ENCODE assay signal across 11 cellular contexts in genomic region chr1:58618303-58618702, GRCh38. TPM values are rescaled to one million over a fixed set of nuclear protein-coding genes. Genes with fewer than 3 reads are reported as not detected.
DNase-seq lines count a peak whose midpoint lies in the region; ATAC-seq and TF ChIP-seq lines count a peak whose summit lies in the region.
"Had no signal": no experiment of that assay in that cellular context is flagged by ENCODE, and none has a peak within 500 bp of the region (broad histone marks: within the 10 kb centered on the region; RNA-seq: fewer than 3 reads in every experiment).

No MANE protein-coding gene starts in this region.

- peak overlapping the region; percentile 35 for H3K27ac ChIP-seq in brain microvascular endothelial cell

- in situ Hi-C loops in brain microvascular endothelial cell (cut with HindIII; ENCODE audit: low pct_ligation_motif_present, low sequenced_read_pairs), result no loop called here

- no peaks in the 10 kb centered on the region for H3K27me3 ChIP-seq in brain microvascular endothelial cell (replicated peaks)
- H3K27me3 ChIP-seq: uterus had no signal

- H3K36me3 ChIP-seq in brain microvascular endothelial cell (replicated peaks), result no peaks in the 10 kb centered on the region
- H3K36me3 ChIP-seq: uterus had no signal

- H3K4me3 ChIP-seq in brain microvascular endothelial cell (ENCODE audit: low read depth, low read length), result no peak overlapping the region
- H3K4me3 ChIP-seq: uterus had no signal

- no peak for TF ChIP-seq CTCF in brain microvascular endothelial cell (IDR thresholded peaks at IDR 0.05; ENCODE audit: low read depth, low read length, missing control alignments)

- no peak for ATAC-seq in HG02610 (IDR thresholded peaks at IDR 0.05; ENCODE audit: unreplicated experiment)
- no peak for ATAC-seq in HG03432 (IDR thresholded peaks at IDR 0.05; ENCODE audit: unreplicated experiment)

- DNase-seq in AG20443 (ENCODE audit: low spot score) (peak; percentile 94), HT1080 (ENCODE audit: low read depth) (peak; percentile 96), brain microvascular endothelial cell (peak; percentile 95), medulla oblongata (ENCODE audit: extremely low spot score) (peak; percentile 20), NCI-H446 treated with DMSO at 0.1 percent for 48 hours (lab: John Stamatoyannopoulos, UW) (no peak), HUDEP-2 (lab: John Stamatoyannopoulos, UW; ENCODE audit: unreplicated experiment in 76 of 76) (no peak)
- DNase-seq: NCI-H2107, nephron progenitor cell had no signal

RNA-seq across cellular contexts. Expression of gene TACSTD2, which starts 41.3 kb away (rescaled TPM):
- not detected in 2 replicates for total RNA-seq in HT1080 (2014; rRNA removed; shearing (Covaris generic))
- not detected in 2 replicates for polyA plus RNA-seq in HT1080 (2015; cell fraction: cytosol; rRNA removed)
- 0.08 and 0.60 TPM in 2 replicates for polyA plus RNA-seq in HT1080 (2015; cell fraction: nucleus; rRNA removed)

Comparison
In these comparisons a context has a peak if more than half of its experiments do, and no peak if none do; other contexts are left out.
1. DNase-seq: peak in AG20443 (single experiment), HT1080 (single experiment), brain microvascular endothelial cell (single experiment) and medulla oblongata (single experiment); none in NCI-H446 treated with DMSO at 0.1 percent for 48 hours (single experiment) and HUDEP-2 (0 of 76).